In genomic region chrX:11423362-11423818, GRCh38 we compare ENCODE assay signal across 8 cellular contexts.
DNase-seq lines count a peak whose midpoint lies in the region; ATAC-seq and TF ChIP-seq lines count a peak whose summit lies in the region.

No MANE protein-coding gene starts in this region.

- no peak for TF ChIP-seq POLR2A in ovary (IDR thresholded peaks at IDR 0.05)

- no peaks in the 10 kb centered on the region for H3K9me3 ChIP-seq in Loucy (ENCODE audit: insufficient read depth, low read depth, low read length)
- H3K9me3 ChIP-seq in fibroblast of lung (ENCODE audit: control insufficient read depth, insufficient read depth, low read depth, low read length) = no peaks in the 10 kb centered on the region
- H3K9me3 ChIP-seq in ovary = no peaks in the 10 kb centered on the region

- H4K20me1 ChIP-seq in Loucy (ENCODE audit: insufficient read depth, low read length, poor library complexity, severe bottlenecking) (no peaks in the 10 kb centered on the region), fibroblast of lung (ENCODE audit: control insufficient read depth, extremely low read depth, insufficient read depth, low read length) (no peaks in the 10 kb centered on the region)

- TF ChIP-seq EP300 in ovary (IDR thresholded peaks at IDR 0.05) = no peak

- peak overlapping the region; percentile 51 for H3K4me3 ChIP-seq in Loucy (ENCODE audit: low read length, poor library complexity, severe bottlenecking)
- H3K4me3 ChIP-seq in fibroblast of lung (replicated peaks in 1 of 4; ENCODE audit: control extremely low read depth in 1 of 4, insufficient read depth in 1 of 4, low read depth in 3 of 4, low read length in 4 of 4) = no peak overlapping the region
- H3K4me3 ChIP-seq in ovary = no peak overlapping the region

- H3K79me2 ChIP-seq in Loucy (ENCODE audit: insufficient read depth, low read length) (no peaks in the 10 kb centered on the region), fibroblast of lung (ENCODE audit: control insufficient read depth, insufficient read depth, low read length) (no peaks in the 10 kb centered on the region)

- H3K27ac ChIP-seq in fibroblast of lung (ENCODE audit: insufficient read depth, low read length) (peak overlapping the region; percentile 65), ovary (no peak overlapping the region)

- peak; percentile 90 for ATAC-seq in GM21619 (IDR thresholded peaks at IDR 0.05; ENCODE audit: unreplicated experiment)

- H3K9ac ChIP-seq in Loucy (ENCODE audit: low read depth, low read length, poor library complexity, severe bottlenecking) (peak overlapping the region; percentile 52), fibroblast of lung (ENCODE audit: insufficient read depth, low read length) (no peak overlapping the region)

- no peaks in the 10 kb centered on the region for H3F3A ChIP-seq in Loucy (ENCODE audit: low read depth)

- intact Hi-C loops in ovary (cut with DNase I) = no loop called here

- TF ChIP-seq CTCF in Loucy (conservative IDR thresholded peaks at IDR 0.05; ENCODE audit: low read length) (no peak), fibroblast of lung (conservative IDR thresholded peaks at IDR 0.05 in 1 of 2, IDR thresholded peaks at IDR 0.05 in 1 of 2; ENCODE audit: low read depth in 1 of 2, low read length in 2 of 2) (no peak), ovary (IDR thresholded peaks at IDR 0.05) (no peak)

- H2AFZ ChIP-seq in Loucy (ENCODE audit: low read length) (0 out of 2 replicates have a peak overlapping the region, but pooled peaks have one; percentile 23), fibroblast of lung (ENCODE audit: low read length) (no peak overlapping the region)

- no peaks in the 10 kb centered on the region for H3K9me2 ChIP-seq in Loucy (replicated peaks; ENCODE audit: low read depth, low read length)

- H3K27me3 ChIP-seq in Loucy (ENCODE audit: insufficient read depth, low read length, poor library complexity, severe bottlenecking) = no peaks in the 10 kb centered on the region
- H3K27me3 ChIP-seq in fibroblast of lung (ENCODE audit: control insufficient read depth, insufficient read depth, low read length) = no peaks in the 10 kb centered on the region
- H3K27me3 ChIP-seq in ovary = no peaks in the 10 kb centered on the region

- DNase-seq in GDM1 (lab: John Stamatoyannopoulos, UW) (peak; percentile 17), fibroblast of lung (ENCODE audit: low read depth in 2 of 2) (peak; percentile 84), COLO668 (lab: John Stamatoyannopoulos, UW; ENCODE audit: unreplicated experiment) (no peak), NCI-H1694 treated with DMSO at 0.1 percent for 48 hours (lab: John Stamatoyannopoulos, UW) (no peak), ovary (no peak)
- DNase-seq in effector CD8-positive, alpha-beta T cell (lab: John Stamatoyannopoulos, UW) = no peak

- peak overlapping the region; percentile 67 for H3K4me2 ChIP-seq in Loucy (ENCODE audit: low read depth, low read length, poor library complexity, severe bottlenecking)
- H3K4me2 ChIP-seq in fibroblast of lung (ENCODE audit: extremely low read depth, insufficient read depth, low read length) = no peak overlapping the region

- H3K4me1 ChIP-seq in Loucy (ENCODE audit: insufficient read depth, low read length, poor library complexity, severe bottlenecking) = peaks cover 17% of the 10 kb centered on the region
- no peaks in the 10 kb centered on the region for H3K4me1 ChIP-seq in fibroblast of lung (ENCODE audit: control insufficient read depth, extremely low read depth, insufficient read depth, low read length)
- peaks cover 4% of the 10 kb centered on the region for H3K4me1 ChIP-seq in ovary (ENCODE audit: insufficient read depth)

- 93 to 100% (median 93%) methylated on average over 1 of the region's 1 CpG for WGBS in ovary, 3 donors

- no peaks in the 10 kb centered on the region for H3K36me3 ChIP-seq in Loucy (ENCODE audit: insufficient read depth, low read length)
- H3K36me3 ChIP-seq in fibroblast of lung (ENCODE audit: control insufficient read depth, insufficient read depth, low read length) = no peaks in the 10 kb centered on the region
- no peaks in the 10 kb centered on the region for H3K36me3 ChIP-seq in ovary

Comparison
In these comparisons a context has a peak if more than half of its experiments do, and no peak if none do; other contexts are left out.
1. DNase-seq: peak in GDM1 (single experiment) and fibroblast of lung (2 of 2); none in COLO668 (single experiment), NCI-H1694 treated with DMSO at 0.1 percent for 48 hours (single experiment), effector CD8-positive, alpha-beta T cell (single experiment) and ovary (0 of 5).